8 cellular contexts compared by ENCODE assay signal in the genomic region with DNA sequence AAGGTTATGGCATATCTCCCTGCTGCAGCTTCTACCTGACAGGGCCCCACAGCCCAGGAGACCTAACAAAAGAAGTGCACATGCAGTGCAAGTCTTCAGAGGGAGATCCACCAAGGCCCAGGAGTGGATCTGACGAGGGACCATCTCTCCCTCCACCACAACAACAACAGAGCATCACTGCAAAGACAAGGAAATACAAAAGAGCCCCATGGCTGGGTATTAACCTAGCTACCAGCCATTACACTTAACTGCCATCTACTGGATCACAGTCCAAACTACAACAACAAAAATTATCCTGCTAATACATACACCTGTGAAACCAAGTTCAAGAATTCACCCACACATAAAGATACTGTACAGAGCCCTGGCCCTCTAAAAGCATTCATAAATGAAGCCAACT.
DNase-seq lines count a peak whose midpoint lies in the region; ATAC-seq and TF ChIP-seq lines count a peak whose summit lies in the region.

No MANE protein-coding gene starts in this region.

- no peak overlapping the region for H3K27ac ChIP-seq in RWPE1

- DNase-seq in RWPE1 (ENCODE audit: low spot score), result peak; percentile 13
- DNase-seq in left lobe of liver (ENCODE audit: low spot score), result no peak
- no peak for DNase-seq in stimulated activated CD8-positive, alpha-beta memory T cell treated with anti-CD3 and anti-CD28 coated beads, Interleukin-4, amount 100 ng/mL, for 48 hours
- no peak for DNase-seq in activated effector memory CD4-positive, alpha-beta T cell treated with anti-CD3 and anti-CD28 coated beads, Interleukin-2, amount 50 U/mL, for 16 hours
- DNase-seq in stimulated activated naive CD8-positive, alpha-beta T cell treated with anti-CD3 and anti-CD28 coated beads, Interleukin-15, Interleukin-2, amounts not matched to agents 100 U/mL and 50 U/mL, for 24 hours, result no peak

- peak; percentile 52; the same call in 2 of the 3 replicates for TF ChIP-seq CTCF in GM12872 (IDR thresholded peaks at IDR 0.05; ENCODE audit: insufficient read depth, low read depth, low read length)
- TF ChIP-seq CTCF in RWPE1 (conservative IDR thresholded peaks at IDR 0.05; ENCODE audit: low read depth), result no peak

- CTCF ChIA-PET in RWPE1 (lab: Yijun Ruan, JAX), result interaction anchor here (0.6 kb wide), 1 partner anchor 139 kb away, joined by 3 read pairs; no protein-coding TSS in a partner anchor

- POLR2A ChIA-PET in RWPE1 (lab: Yijun Ruan, JAX; ENCODE audit: low non-redundant PET), result no interaction called here

- peak; percentile 73 for ATAC-seq in HG02798 (IDR thresholded peaks at IDR 0.05; ENCODE audit: poor library complexity, unreplicated experiment)
- ATAC-seq in left lobe of liver, result peak; percentile 66
- no peak for ATAC-seq in HG03045 (IDR thresholded peaks at IDR 0.05; ENCODE audit: unreplicated experiment)
- ATAC-seq in stimulated activated naive CD8-positive, alpha-beta T cell treated with anti-CD3 and anti-CD28 coated beads, Interleukin-15, Interleukin-2, amounts not matched to agents 100 U/mL and 50 U/mL, for 24 hours, result no peak

Comparison
In these comparisons a context has a peak if more than half of its experiments do, and no peak if none do; other contexts are left out.
1. ATAC-seq: peak in HG02798 (single experiment) and left lobe of liver (single experiment); none in HG03045 (single experiment) and stimulated activated naive CD8-positive, alpha-beta T cell treated with anti-CD3 and anti-CD28 coated beads, Interleukin-15, Interleukin-2, amounts not matched to agents 100 U/mL and 50 U/mL, for 24 hours (single experiment).